Comparison of ENCODE assay signal across 9 cellular contexts in genomic region chr17:58005728-58006562, GRCh38. TPM values are rescaled to one million over a fixed set of nuclear protein-coding genes. Genes with fewer than 3 reads are reported as not detected.
A peak's percentile ranks its signal among the peaks of the same experiment; 100 is the strongest.
DNase-seq lines count a peak whose midpoint lies in the region; ATAC-seq, FAIRE-seq and TF ChIP-seq lines count a peak whose summit lies in the region.
"Had no signal": no experiment of that assay in that cellular context is flagged by ENCODE, and none has a peak within 500 bp of the region (broad histone marks: within the 10 kb centered on the region; RNA-seq: fewer than 3 reads in every experiment).

No MANE protein-coding gene starts in this region.

- H3K9me3 Mint-ChIP-seq in activated T-cell treated with anti-CD3 and anti-CD28 coated beads, Interleukin-2, amount 50 U/mL, for 4 hours = no peaks in the 10 kb centered on the region

- DNase-seq in DMS53 (lab: John Stamatoyannopoulos, UW) (peak; percentile 30), DMS53 treated with DMSO at 0.1 percent for 48 hours (lab: John Stamatoyannopoulos, UW; ENCODE audit: unreplicated experiment) (no peak), stomach (no peak), cerebellar cortex (ENCODE audit: low spot score) (no peak), D721Med (ENCODE audit: insufficient read length, low spot score) (no peak)
- no peak for DNase-seq in activated T-cell treated with anti-CD3 and anti-CD28 coated beads, Interleukin-2, amount 50 U/mL, for 4 hours
- DNase-seq in activated CD4-positive, CD25-positive, alpha-beta regulatory T cell treated with anti-CD3 and anti-CD28 coated beads, Interleukin-2, amount 50 U/mL, for 72 hours = no peak

- H3K27me3 ChIP-seq in iPS-15b (ENCODE audit: control insufficient read depth, insufficient read depth, low read length) (no peaks in the 10 kb centered on the region), stomach (no peaks in the 10 kb centered on the region)

- H3K4me3 ChIP-seq in iPS-15b (ENCODE audit: low read depth, low read length) = peak overlapping the region; percentile 98
- peak overlapping the region; percentile 81 to 95 (median 86) for H3K4me3 ChIP-seq in stomach

- peaks cover 46% of the 10 kb centered on the region for H3K4me1 Mint-ChIP-seq in activated T-cell treated with anti-CD3 and anti-CD28 coated beads, Interleukin-2, amount 50 U/mL, for 4 hours (ENCODE audit: low read depth)

- WGBS in stomach, 5 donors = 1 to 4% (median 2%) methylated on average over 36 of the region's 36 CpGs

- no peaks in the 10 kb centered on the region for H3K9me3 ChIP-seq in iPS-15b (ENCODE audit: control insufficient read depth, insufficient read depth, low read length)
- no peaks in the 10 kb centered on the region for H3K9me3 ChIP-seq in stomach

- H3K27ac ChIP-seq in stomach = peak overlapping the region; percentile 97 to 100 (median 99)

- H3K27me3 Mint-ChIP-seq in activated T-cell treated with anti-CD3 and anti-CD28 coated beads, Interleukin-2, amount 50 U/mL, for 4 hours (ENCODE audit: low read depth) = no peaks in the 10 kb centered on the region

- no peak for TF ChIP-seq POLR2A in stomach (IDR thresholded peaks at IDR 0.05)

- H3K36me3 ChIP-seq in iPS-15b (ENCODE audit: control insufficient read depth, insufficient read depth, low read length) = peaks cover 28% of the 10 kb centered on the region
- peaks cover 30 to 48% (median 45%) of the 10 kb centered on the region in 4 donors for H3K36me3 ChIP-seq in stomach

- H3K4me3 Mint-ChIP-seq in activated T-cell treated with anti-CD3 and anti-CD28 coated beads, Interleukin-2, amount 50 U/mL, for 4 hours = peak overlapping the region; percentile 99

- TF ChIP-seq EP300 in stomach (IDR thresholded peaks at IDR 0.05) = no peak

- peaks cover 43% of the 10 kb centered on the region for H3K36me3 Mint-ChIP-seq in activated T-cell treated with anti-CD3 and anti-CD28 coated beads, Interleukin-2, amount 50 U/mL, for 4 hours (ENCODE audit: insufficient read depth)

- no peak for FAIRE-seq in D721Med (lab: Jason Lieb, UNC)
- FAIRE-seq: A204.1 had no signal

- H3K4me1 ChIP-seq in iPS-15b (ENCODE audit: control insufficient read depth, insufficient read depth, low read length) (peaks cover 13% of the 10 kb centered on the region), stomach (peaks cover 35 to 60% (median 48%) of the 10 kb centered on the region in 4 donors)

- peak overlapping the region; percentile 100 for H3K9ac ChIP-seq in iPS-15b (ENCODE audit: low read depth, low read length)

- peak in 1 of 2 donors; percentile 4 for ATAC-seq in activated T-cell treated with anti-CD3 and anti-CD28 coated beads, Interleukin-2, amount 50 U/mL, for 4 hours

- intact Hi-C loops in stomach (cut with DNase I; ENCODE audit: low total_unique reads) = no loop called here

- no peak for TF ChIP-seq CTCF in stomach (IDR thresholded peaks at IDR 0.05)
- TF ChIP-seq CTCF in D721Med (IDR thresholded peaks at IDR 0.05; ENCODE audit: insufficient read depth, missing control alignments) = no peak

RNA-seq across cellular contexts. Expression of gene SRSF1, which starts 1.1 kb away (rescaled TPM):
- 100 to 1,000 TPM; 588 to 666 (median 647) TPM for total RNA-seq in activated T-cell treated with anti-CD3 and anti-CD28 coated beads, Interleukin-2, amount 50 U/mL, for 4 hours
- total RNA-seq in stomach = 100 to 1,000 TPM; 160 to 351 (median 242) TPM
- polyA plus RNA-seq in stomach = 10 to 100 TPM; 81.7 to 97.9 (median 84.0) TPM

RNA-seq across cellular contexts. Expression of gene VEZF1, which starts 17.9 kb away (rescaled TPM):
- 10 to 100 TPM; 23.8 to 25.1 (median 24.1) TPM for total RNA-seq in activated T-cell treated with anti-CD3 and anti-CD28 coated beads, Interleukin-2, amount 50 U/mL, for 4 hours
- total RNA-seq in stomach = 100 to 1,000 TPM in 1 of 5 donors, 10 to 100 TPM in 3, 1 to 10 TPM in 1; 7.8 to 103 (median 31.0) TPM
- 10 to 100 TPM; 15.8 to 27.2 (median 19.7) TPM for polyA plus RNA-seq in stomach

RNA-seq across cellular contexts. Expression of gene CUEDC1, which starts 50.7 kb away (rescaled TPM):
- total RNA-seq in activated T-cell treated with anti-CD3 and anti-CD28 coated beads, Interleukin-2, amount 50 U/mL, for 4 hours = under 1 TPM; 0.41 to 0.63 (median 0.58) TPM
- total RNA-seq in stomach = 100 to 1,000 TPM in 1 of 5 donors, 10 to 100 TPM in 4; 10.5 to 111 (median 23.6) TPM
- polyA plus RNA-seq in stomach = 10 to 100 TPM; 16.5 to 30.1 (median 19.8) TPM

Comparison
In these comparisons a context has a peak if more than half of its experiments do, and no peak if none do; other contexts are left out.
1. RNA of gene CUEDC1, which starts 50.7 kb away (total RNA-seq): 10.5 to 111 TPM in stomach; 0.41 to 0.63 TPM in activated T-cell treated with anti-CD3 and anti-CD28 coated beads, Interleukin-2, amount 50 U/mL, for 4 hours; every median in the first group is over 4 times any median in the second.